Comparison of ENCODE assay signal across 31 cellular contexts in the genomic region with DNA sequence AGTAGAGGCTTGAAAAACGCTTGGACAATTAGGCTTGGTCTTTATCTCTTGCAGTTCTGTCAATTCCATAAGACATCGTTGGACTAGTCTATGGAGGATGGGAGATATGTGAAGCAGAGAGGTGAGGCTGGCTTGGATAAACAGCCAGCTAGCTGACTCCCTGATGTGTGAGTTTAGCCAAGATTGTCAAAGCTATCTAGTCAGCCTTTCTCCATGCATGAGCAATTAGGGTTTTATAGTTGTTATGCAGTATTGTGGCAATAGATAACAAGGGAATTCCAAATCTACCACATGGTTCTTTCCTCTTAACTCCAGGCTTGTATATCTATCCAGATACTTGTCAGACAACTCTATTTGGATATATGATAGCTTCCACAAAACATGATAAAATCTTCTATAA.
"Had no signal": no experiment of that assay in that cellular context is flagged by ENCODE, and none has a peak within 500 bp of the region (broad histone marks: within the 10 kb centered on the region; RNA-seq: fewer than 3 reads in every experiment).

No MANE protein-coding gene starts in this region.

- DNase-seq: activated CD4-positive, alpha-beta memory T cell treated with anti-CD3 and anti-CD28 coated beads for 36 hours; activated CD4-positive, alpha-beta T cell treated with anti-CD3 and anti-CD28 coated beads for 36 hours; activated CD4-positive, alpha-beta T cell treated with anti-CD3 and anti-CD28 coated beads, Interleukin-2, amount 10 ng/mL, durations not matched to agents 24 days and 14 days; activated CD4-positive, CD25-positive, alpha-beta regulatory T cell; activated CD4-positive, CD25-positive, alpha-beta regulatory T cell treated with anti-CD3 and anti-CD28 coated beads, Interleukin-2, amount 50 U/mL, for 72 hours; activated CD8-positive, alpha-beta memory T cell treated with anti-CD3 and anti-CD28 coated beads, Interleukin-2, amount 10 ng/mL, durations not matched to agents 7 days and 5 days; activated CD8-positive, alpha-beta memory T cell treated with anti-CD3 and anti-CD28 coated beads, Interleukin-2, amount 50 U/mL, for 4 hours; activated CD8-positive, alpha-beta T cell treated with anti-CD3 and anti-CD28 coated beads, Interleukin-2, amount 10 ng/mL, durations not matched to agents 7 days and 5 days; activated effector memory CD4-positive, alpha-beta T cell treated with anti-CD3 and anti-CD28 coated beads, Interleukin-2, amount 50 U/mL, for 16 hours; activated naive CD4-positive, alpha-beta T cell treated with anti-CD3 and anti-CD28 coated beads for 36 hours; activated naive CD8-positive, alpha-beta T cell treated with anti-CD3 and anti-CD28 coated beads for 36 hours; activated naive CD8-positive, alpha-beta T cell treated with anti-CD3 and anti-CD28 coated beads, Interleukin-2, amount 50 U/mL, for 24 hours; activated T-cell treated with anti-CD3 and anti-CD28 coated beads, Interleukin-2, amount 50 U/mL, for 1 hour; activated T-cell treated with anti-CD3 and anti-CD28 coated beads, Interleukin-2, amount 50 U/mL, for 48 hours; adrenal gland; amygdala; aorta; central memory CD4-positive, alpha-beta T cell; cerebellar nuclear complex; colonic mucosa; effector CD8-positive, alpha-beta T cell; foreskin keratinocyte; SW 1271; T-cell; T1000 had no signal

- FAIRE-seq: endometrium, endothelial cell of umbilical vein had no signal

- H3K4me1 ChIP-seq: adrenal gland, breast epithelium, colonic mucosa, foreskin keratinocyte, gastroesophageal sphincter had no signal

- H3K9me3 ChIP-seq: adrenal gland, breast epithelium, colonic mucosa, gastroesophageal sphincter had no signal

- ATAC-seq: activated CD4-positive, alpha-beta T cell treated with anti-CD3 and anti-CD28 coated beads for 36 hours; activated CD8-positive, alpha-beta memory T cell treated with anti-CD3 and anti-CD28 coated beads, Interleukin-2, amount 10 ng/mL, durations not matched to agents 7 days and 5 days; activated CD8-positive, alpha-beta T cell treated with anti-CD3 and anti-CD28 coated beads, Interleukin-2, amount 10 ng/mL, durations not matched to agents 7 days and 5 days; activated naive CD8-positive, alpha-beta T cell treated with anti-CD3 and anti-CD28 coated beads, Interleukin-2, amount 50 U/mL, for 24 hours; foreskin keratinocyte; gastroesophageal sphincter; T-cell had no signal

- H3K4me3 ChIP-seq: adrenal gland, breast epithelium, cardiac muscle cell, colonic mucosa, gastroesophageal sphincter had no signal

- H3K27me3 ChIP-seq: adrenal gland, breast epithelium, colonic mucosa had no signal

- H3K36me3 ChIP-seq: adrenal gland, breast epithelium, cardiac muscle cell, colonic mucosa, gastroesophageal sphincter had no signal

- H3K27ac ChIP-seq: adrenal gland, breast epithelium, cardiac muscle cell, colonic mucosa, epithelial cell of prostate, foreskin keratinocyte, gastroesophageal sphincter had no signal
